Comparison of ENCODE assay signal across 8 cellular contexts in the genomic region with DNA sequence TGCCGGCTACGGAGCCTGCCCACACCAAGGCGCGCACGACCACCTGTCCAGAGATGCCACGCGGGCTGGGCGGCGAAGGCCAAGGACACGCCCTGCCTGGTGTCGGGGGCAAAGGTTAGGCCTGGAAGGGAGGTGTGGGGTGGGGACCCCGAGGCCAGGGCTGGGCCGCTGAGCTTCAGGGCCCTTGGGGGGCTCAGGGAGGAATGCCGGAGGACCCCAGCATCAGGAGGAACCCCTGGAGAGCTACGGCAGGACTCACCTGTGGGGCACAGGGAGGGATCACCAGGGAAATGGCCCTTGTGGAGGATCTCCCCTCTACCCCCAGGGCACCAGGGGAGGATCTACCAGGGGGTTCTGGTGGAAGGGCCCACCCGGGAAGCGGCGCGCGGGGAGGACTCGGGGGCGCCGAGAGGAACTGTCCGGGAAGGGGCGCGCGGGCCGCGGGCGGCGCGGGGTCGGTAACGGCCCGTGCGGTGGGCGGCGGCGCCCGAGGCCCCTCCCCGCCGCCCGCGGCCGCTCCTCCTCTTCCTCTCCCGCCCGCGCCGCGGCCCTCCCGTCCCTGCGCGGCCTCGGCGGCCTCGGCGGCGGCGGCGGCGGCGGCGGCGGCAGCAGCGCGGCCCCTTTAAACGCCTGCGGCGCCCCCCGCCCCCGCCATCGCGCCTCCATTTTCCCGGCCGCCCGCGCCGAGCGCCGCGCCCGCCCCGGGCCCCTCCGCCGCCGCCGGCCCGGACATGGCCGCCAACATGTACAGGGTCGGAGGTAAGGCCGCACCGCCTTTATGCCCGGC. TPM values are rescaled to one million over a fixed set of nuclear protein-coding genes. Genes with fewer than 3 reads are reported as not detected.
A peak's percentile ranks its signal among the peaks of the same experiment; 100 is the strongest.
DNase-seq lines count a peak whose midpoint lies in the region; ATAC-seq and TF ChIP-seq lines count a peak whose summit lies in the region.

A gene (plus strand): TSS at position 523 of the 787 bp plus-strand sequence. CDS start 209 bp downstream, at position 732.

- H3K4me1 ChIP-seq in Loucy (ENCODE audit: insufficient read depth, low read length, poor library complexity, severe bottlenecking) (peaks cover 37% of the 10 kb centered on the region), lower lobe of right lung (peaks cover 42% of the 10 kb centered on the region)

- peak within 1 kb of the TSS; percentile 100 for H3K4me2 ChIP-seq in Loucy (ENCODE audit: low read depth, low read length, poor library complexity, severe bottlenecking)

- no peaks in the 10 kb centered on the region for H3K27me3 ChIP-seq in AG04450 (ENCODE audit: control insufficient read depth, insufficient read depth, low read length)
- no peaks in the 10 kb centered on the region for H3K27me3 ChIP-seq in Loucy (ENCODE audit: insufficient read depth, low read length, poor library complexity, severe bottlenecking)
- H3K27me3 ChIP-seq in lower lobe of right lung (ENCODE audit: low read depth) = no peaks in the 10 kb centered on the region

- peaks cover 33% of the 10 kb centered on the region for H3K4me1 Mint-ChIP-seq in stimulated activated effector memory CD8-positive, alpha-beta T cell treated with anti-CD3 and anti-CD28 coated beads, Interleukin-12 subunit alpha, Interleukin-12 subunit beta, amount 100 ng/mL, for 72 hours

- H3F3A ChIP-seq in Loucy (ENCODE audit: low read depth) = no peaks in the 10 kb centered on the region

- peak within 1 kb of the TSS; percentile 90 for H3K4me3 Mint-ChIP-seq in stimulated activated effector memory CD8-positive, alpha-beta T cell treated with anti-CD3 and anti-CD28 coated beads, Interleukin-12 subunit alpha, Interleukin-12 subunit beta, amount 100 ng/mL, for 72 hours

- POLR2A ChIA-PET in AG04450 (lab: Yijun Ruan, JAX) = no interaction called here

- peaks cover 36% of the 10 kb centered on the region for H3K36me3 Mint-ChIP-seq in stimulated activated effector memory CD8-positive, alpha-beta T cell treated with anti-CD3 and anti-CD28 coated beads, Interleukin-12 subunit alpha, Interleukin-12 subunit beta, amount 100 ng/mL, for 72 hours

- H4K20me1 ChIP-seq in Loucy (ENCODE audit: insufficient read depth, low read length, poor library complexity, severe bottlenecking) = peaks cover 38% of the 10 kb centered on the region

- TF ChIP-seq CTCF in AG04450 (IDR thresholded peaks at IDR 0.05; ENCODE audit: low read depth, low read length) = no peak
- no peak for TF ChIP-seq CTCF in Loucy (conservative IDR thresholded peaks at IDR 0.05; ENCODE audit: low read length)
- TF ChIP-seq CTCF in lower lobe of right lung (IDR thresholded peaks at IDR 0.05) = no peak

- ATAC-seq in lower lobe of right lung = peak; percentile 62 to 74
- peak; percentile 70 for ATAC-seq in stimulated activated effector memory CD8-positive, alpha-beta T cell treated with anti-CD3 and anti-CD28 coated beads, Interleukin-12 subunit alpha, Interleukin-12 subunit beta, amount 100 ng/mL, for 72 hours

- peak within 1 kb of the TSS; percentile 11 for H3K27ac ChIP-seq in AG04450 (ENCODE audit: low read depth, low read length)
- peak within 1 kb of the TSS; percentile 76 for H3K27ac ChIP-seq in lower lobe of right lung

- peak within 1 kb of the TSS; percentile 96 for H3K27ac Mint-ChIP-seq in stimulated activated effector memory CD8-positive, alpha-beta T cell treated with anti-CD3 and anti-CD28 coated beads, Interleukin-12 subunit alpha, Interleukin-12 subunit beta, amount 100 ng/mL, for 72 hours

- CTCF ChIA-PET in AG04450 (lab: Charles Lee) = interaction anchor here (1.3 to 1.4 kb wide), 2 partner anchors 49 to 61 kb away, joined by 4 to 5 read pairs; no protein-coding TSS in a partner anchor

- intact Hi-C loops in lower lobe of right lung (cut with DNase I) = no loop called here

- peak within 1 kb of the TSS; percentile 82 for H2AFZ ChIP-seq in Loucy (ENCODE audit: low read length)

- TF ChIP-seq POLR2A in GM18526 (IDR thresholded peaks at IDR 0.05; ENCODE audit: extremely low read depth, insufficient read length) = peak; percentile 31

- H3K79me2 ChIP-seq in Loucy (ENCODE audit: insufficient read depth, low read length) = peaks cover 57% of the 10 kb centered on the region

- H3K4me3 ChIP-seq in AG04450 (ENCODE audit: low read depth, low read length) (peak within 1 kb of the TSS; percentile 80), Loucy (ENCODE audit: low read length, poor library complexity, severe bottlenecking) (peak within 1 kb of the TSS; percentile 91), lower lobe of right lung (peak within 1 kb of the TSS; percentile 75)

- H3K9me2 ChIP-seq in Loucy (replicated peaks; ENCODE audit: low read depth, low read length) = no peaks in the 10 kb centered on the region

- no peaks in the 10 kb centered on the region for H3K36me3 ChIP-seq in Loucy (ENCODE audit: insufficient read depth, low read length)
- no peaks in the 10 kb centered on the region for H3K36me3 ChIP-seq in lower lobe of right lung

- H3K9ac ChIP-seq in Loucy (ENCODE audit: low read depth, low read length, poor library complexity, severe bottlenecking) = peak within 1 kb of the TSS; percentile 97

- no peak for DNase-seq in AG04450 (ENCODE audit: low read depth, low spot score)
- peak; percentile 63 for DNase-seq in activated CD4-positive, CD25-positive, alpha-beta regulatory T cell treated with anti-CD3 and anti-CD28 coated beads, Interleukin-2, amount 50 U/mL, for 72 hours
- peak in 1 of 2 donors; percentile 51 for DNase-seq in dermis microvascular lymphatic vessel endothelial cell (ENCODE audit: low read depth in 2 of 2)
- DNase-seq in lower lobe of right lung = no peak
- DNase-seq in stimulated activated effector memory CD8-positive, alpha-beta T cell treated with anti-CD3 and anti-CD28 coated beads, Interleukin-12 subunit alpha, Interleukin-12 subunit beta, amount 100 ng/mL, for 72 hours (ENCODE audit: low spot score in 2 of 2) = peak in 1 of 2 donors; percentile 69
- no peak for DNase-seq in SK-N-DZ (ENCODE audit: low spot score)

- H3K9me3 ChIP-seq in AG04450 (ENCODE audit: control insufficient read depth, insufficient read depth, low read length) (no peaks in the 10 kb centered on the region; the same call in 1 of the 2 replicates), Loucy (ENCODE audit: insufficient read depth, low read depth, low read length) (no peaks in the 10 kb centered on the region), lower lobe of right lung (no peaks in the 10 kb centered on the region)

- H3K9me3 Mint-ChIP-seq in stimulated activated effector memory CD8-positive, alpha-beta T cell treated with anti-CD3 and anti-CD28 coated beads, Interleukin-12 subunit alpha, Interleukin-12 subunit beta, amount 100 ng/mL, for 72 hours = no peaks in the 10 kb centered on the region

RNA-seq across cellular contexts. Expression of the gene that starts here (rescaled TPM):
- 36.0 and 48.0 TPM in 2 replicates for polyA plus RNA-seq in AG04450 (2011; rRNA removed)
- 43.6 and 52.1 TPM in 2 replicates for polyA minus RNA-seq in AG04450 (2011; rRNA and poly(A)+ RNA removed)
- total RNA-seq in dermis microvascular lymphatic vessel endothelial cell = 23.5 and 31.7 TPM in 2 replicates
- 69.7 TPM for total RNA-seq in lower lobe of right lung
- 42.8 and 47.4 TPM in 2 replicates for polyA plus RNA-seq in SK-N-DZ (2014; cell fraction: cytosol; rRNA removed)
- 335 and 376 TPM in 2 replicates for polyA plus RNA-seq in SK-N-DZ (2014; cell fraction: nucleus; rRNA removed)
